11 cellular contexts compared by ENCODE assay signal in genomic region chr22:31732089-31732829, GRCh38.
"Had no signal": no experiment of that assay in that cellular context is flagged by ENCODE, and none has a peak within 500 bp of the region (broad histone marks: within the 10 kb centered on the region; RNA-seq: fewer than 3 reads in every experiment).

No MANE protein-coding gene starts in this region.

- ATAC-seq: activated naive CD4-positive, alpha-beta T cell treated with anti-CD3 and anti-CD28 coated beads, Interleukin-2, amount 50 U/mL, for 72 hours; foreskin keratinocyte had no signal

- H3K9me3 ChIP-seq: thoracic aorta, vagina had no signal

- H3K4me3 Mint-ChIP-seq: nephron progenitor cell; stimulated activated naive CD8-positive, alpha-beta T cell treated with anti-CD3 and anti-CD28 coated beads, Interleukin-15, Interleukin-2, amounts not matched to agents 100 ng/mL and 50 ng/mL, for 24 hours had no signal

- H3K9me3 Mint-ChIP-seq: activated naive CD4-positive, alpha-beta T cell treated with anti-CD3 and anti-CD28 coated beads, Interleukin-2, amount 50 U/mL, for 72 hours; nephron progenitor cell; stimulated activated naive CD8-positive, alpha-beta T cell treated with anti-CD3 and anti-CD28 coated beads, Interleukin-15, Interleukin-2, amounts not matched to agents 100 ng/mL and 50 ng/mL, for 24 hours had no signal

- H3K4me3 ChIP-seq: thoracic aorta, vagina had no signal

- DNase-seq: activated T-cell treated with anti-CD3 and anti-CD28 coated beads for 4 hours; anterior cingulate cortex; foreskin keratinocyte; nephron progenitor cell; stimulated activated CD4-positive, alpha-beta T cell treated with anti-CD3 and anti-CD28 coated beads, Interleukin-4, amount 100 ng/mL, for 1 hour; stimulated activated CD8-positive, alpha-beta memory T cell treated with anti-CD3 and anti-CD28 coated beads, Interleukin-4, amount 100 ng/mL, for 48 hours; SW 1271 had no signal

- H3K27ac Mint-ChIP-seq: nephron progenitor cell; stimulated activated naive CD8-positive, alpha-beta T cell treated with anti-CD3 and anti-CD28 coated beads, Interleukin-15, Interleukin-2, amounts not matched to agents 100 ng/mL and 50 ng/mL, for 24 hours had no signal

- H3K27me3 Mint-ChIP-seq: stimulated activated naive CD8-positive, alpha-beta T cell treated with anti-CD3 and anti-CD28 coated beads, Interleukin-15, Interleukin-2, amounts not matched to agents 100 ng/mL and 50 ng/mL, for 24 hours had no signal

- H3K27ac ChIP-seq: foreskin keratinocyte, thoracic aorta, vagina had no signal

- H3K4me1 Mint-ChIP-seq: nephron progenitor cell had no signal

- H3K4me1 ChIP-seq: vagina had no signal

- H3K27me3 ChIP-seq: foreskin keratinocyte, vagina had no signal
